ENCODE assay signal across 1 cellular context in the genomic region with DNA sequence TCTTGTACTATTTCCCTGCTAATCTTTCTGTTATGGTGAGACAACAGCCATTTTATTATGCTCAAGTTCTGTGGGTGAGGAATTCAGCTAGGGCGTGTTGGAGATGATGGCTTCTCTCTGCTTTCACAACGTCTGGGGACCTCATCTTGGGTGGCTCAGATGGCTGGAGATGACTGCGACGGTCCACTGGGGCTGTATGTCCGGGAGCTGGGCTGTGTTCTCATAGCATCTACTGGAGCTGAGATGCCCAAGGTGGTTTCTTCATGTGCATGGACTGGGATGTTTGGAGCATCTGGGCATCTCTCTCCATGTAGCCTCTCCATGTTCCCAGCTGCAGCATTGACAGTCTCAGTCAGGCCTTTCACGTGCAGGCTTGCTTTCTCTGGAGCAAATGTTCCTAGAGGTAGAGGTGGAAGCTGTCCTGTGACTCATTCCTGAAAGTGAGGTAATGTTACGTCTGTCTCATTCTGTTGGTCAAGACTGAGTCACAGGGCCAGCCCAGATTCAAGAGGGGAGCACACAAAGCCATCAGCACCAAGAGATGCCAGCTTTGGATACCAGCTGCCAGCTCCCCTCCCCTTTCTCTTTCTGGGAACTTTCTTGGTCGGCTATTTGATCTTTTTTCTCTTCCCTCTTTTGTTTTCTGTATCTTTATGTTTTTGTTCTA.
TF ChIP-seq lines count a peak whose summit lies in the region.

No MANE protein-coding gene starts in this region.

TF ChIP-seq in HCT116, 20 proteins besides CTCF, POLR2A, EP300 and RAD21 (continued from another document):
- no peak for TF ChIP-seq SRF (IDR thresholded peaks at IDR 0.05; ENCODE audit: low read depth)
- TF ChIP-seq SIN3A (IDR thresholded peaks at IDR 0.05; ENCODE audit: low read depth): peak; percentile 85
- peak; percentile 86 for TF ChIP-seq CEBPB (IDR thresholded peaks at IDR 0.05; ENCODE audit: low read depth)
- peak; percentile 29 for TF ChIP-seq TCF7L2 (IDR thresholded peaks at IDR 0.05; ENCODE audit: borderline replicate concordance, extremely low read depth, insufficient read depth, insufficient read length)
- TF ChIP-seq YY1 (IDR thresholded peaks at IDR 0.05; ENCODE audit: extremely low read depth, insufficient replicate concordance, low read depth, low read length): peak; percentile 25
- TF ChIP-seq, protein P1, sequence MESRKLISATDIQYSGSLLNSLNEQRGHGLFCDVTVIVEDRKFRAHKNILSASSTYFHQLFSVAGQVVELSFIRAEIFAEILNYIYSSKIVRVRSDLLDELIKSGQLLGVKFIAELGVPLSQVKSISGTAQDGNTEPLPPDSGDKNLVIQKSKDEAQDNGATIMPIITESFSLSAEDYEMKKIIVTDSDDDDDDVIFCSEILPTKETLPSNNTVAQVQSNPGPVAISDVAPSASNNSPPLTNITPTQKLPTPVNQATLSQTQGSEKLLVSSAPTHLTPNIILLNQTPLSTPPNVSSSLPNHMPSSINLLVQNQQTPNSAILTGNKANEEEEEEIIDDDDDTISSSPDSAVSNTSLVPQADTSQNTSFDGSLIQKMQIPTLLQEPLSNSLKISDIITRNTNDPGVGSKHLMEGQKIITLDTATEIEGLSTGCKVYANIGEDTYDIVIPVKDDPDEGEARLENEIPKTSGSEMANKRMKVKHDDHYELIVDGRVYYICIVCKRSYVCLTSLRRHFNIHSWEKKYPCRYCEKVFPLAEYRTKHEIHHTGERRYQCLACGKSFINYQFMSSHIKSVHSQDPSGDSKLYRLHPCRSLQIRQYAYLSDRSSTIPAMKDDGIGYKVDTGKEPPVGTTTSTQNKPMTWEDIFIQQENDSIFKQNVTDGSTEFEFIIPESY (IDR thresholded peaks at IDR 0.05; ENCODE audit: extremely low read depth, insufficient replicate concordance, low read length): no peak
